Comparison of ENCODE assay signal across 2 cellular contexts in genomic region chr2:66661253-66662173, GRCh38.
TF ChIP-seq lines count a peak whose summit lies in the region.

No MANE protein-coding gene starts in this region.

TF ChIP-seq in IMR-90, 13 proteins besides CTCF, POLR2A, EP300 and RAD21 (continued from another document):
- TF ChIP-seq CHD1 (IDR thresholded peaks at IDR 0.05; ENCODE audit: low read depth, low read length) (no peak), RCOR1 (IDR thresholded peaks at IDR 0.05; ENCODE audit: insufficient replicate concordance, low read length) (no peak), CEBPB (IDR thresholded peaks at IDR 0.05; ENCODE audit: low read depth, low read length) (no peak), USF2 (IDR thresholded peaks at IDR 0.05; ENCODE audit: low read depth, low read length) (no peak), ELK1 (IDR thresholded peaks at IDR 0.05; ENCODE audit: borderline replicate concordance, low read depth, low read length) (no peak), MAZ (IDR thresholded peaks at IDR 0.05; ENCODE audit: borderline replicate concordance, low read depth, low read length) (no peak), MXI1 (IDR thresholded peaks at IDR 0.05; ENCODE audit: borderline replicate concordance, low read depth, low read length) (no peak), NFE2L2 (IDR thresholded peaks at IDR 0.05; ENCODE audit: low read depth, low read length) (no peak), BHLHE40 (IDR thresholded peaks at IDR 0.05; ENCODE audit: low read depth, low read length) (no peak), FOS (IDR thresholded peaks at IDR 0.05; ENCODE audit: low read depth, low read length) (no peak), RFX5 (IDR thresholded peaks at IDR 0.05; ENCODE audit: low read depth, low read length) (no peak), MAFK (IDR thresholded peaks at IDR 0.05; ENCODE audit: low read depth, low read length) (no peak)

TF ChIP-seq in HepG2, 621 proteins besides CTCF, POLR2A, EP300 and RAD21:
- TF ChIP-seq MNT (IDR thresholded peaks at IDR 0.05) (peak; percentile 88), ZNF629 (CRISPR knock-in tag; conservative IDR thresholded peaks at IDR 0.05) (no peak)
